In the genomic region with DNA sequence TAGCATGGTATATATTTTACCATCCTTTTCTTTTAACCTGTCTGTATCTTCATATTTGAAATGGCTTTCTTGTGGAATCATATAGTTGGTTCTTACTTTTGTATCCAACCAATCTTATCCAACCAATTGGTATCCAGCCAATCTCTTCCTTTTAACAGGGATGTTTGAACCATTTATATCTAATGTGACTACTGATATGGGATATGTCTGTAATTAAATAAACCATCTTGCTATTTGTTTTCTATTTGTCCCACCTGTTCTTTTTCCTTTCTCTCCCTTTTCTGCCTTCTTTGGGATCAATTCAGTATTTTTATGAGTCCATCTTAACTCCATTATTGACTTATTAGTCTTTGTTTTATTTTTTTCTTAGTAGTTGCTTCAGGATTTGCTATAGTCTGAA, we compare ENCODE assay signal across 35 cellular contexts.
"Had no signal": no experiment of that assay in that cellular context is flagged by ENCODE, and none has a peak within 500 bp of the region (broad histone marks: within the 10 kb centered on the region; RNA-seq: fewer than 3 reads in every experiment).

No MANE protein-coding gene starts in this region.

- DNase-seq: Karpas-422, Kasumi-1, MG63, MM.1S, MV-4-11, NCI-H1048, NCI-H1092, NCI-H1092 treated with DMSO at 0.1 percent for 48 hours, NCI-H1105, NCI-H1105 treated with DMSO at 0.1 percent for 48 hours, NCI-H1417, NCI-H1417 treated with DMSO at 0.1 percent for 48 hours, NCI-H1436, NCI-H1436 treated with DMSO at 0.1 percent for 48 hours, NCI-H146, NCI-H1694, NCI-H1694 treated with DMSO at 0.1 percent for 48 hours, NCI-H187, NCI-H187 treated with DMSO at 0.1 percent for 48 hours, NCI-H1930, NCI-H2029, NCI-H2029 treated with DMSO at 0.1 percent for 48 hours, NCI-H2081, NCI-H2081 treated with DMSO at 0.1 percent for 48 hours, NCI-H2107, NCI-H2171, NCI-H2171 treated with DMSO at 0.1 percent for 48 hours, NCI-H2227 treated with DMSO at 0.1 percent for 48 hours, NCI-H226, NCI-H345, NCI-H446, NCI-H446 treated with DMSO at 0.1 percent for 48 hours, NCI-H510A, NCI-H510A treated with DMSO at 0.1 percent for 48 hours, NCI-H524 had no signal

- H3K9me3 ChIP-seq: MG63 had no signal

- H3K27me3 ChIP-seq: MG63 had no signal

- H3K36me3 ChIP-seq: MG63 had no signal

- H3K4me3 ChIP-seq: MG63 had no signal
